ENCODE assay signal across 11 cellular contexts in the genomic region with DNA sequence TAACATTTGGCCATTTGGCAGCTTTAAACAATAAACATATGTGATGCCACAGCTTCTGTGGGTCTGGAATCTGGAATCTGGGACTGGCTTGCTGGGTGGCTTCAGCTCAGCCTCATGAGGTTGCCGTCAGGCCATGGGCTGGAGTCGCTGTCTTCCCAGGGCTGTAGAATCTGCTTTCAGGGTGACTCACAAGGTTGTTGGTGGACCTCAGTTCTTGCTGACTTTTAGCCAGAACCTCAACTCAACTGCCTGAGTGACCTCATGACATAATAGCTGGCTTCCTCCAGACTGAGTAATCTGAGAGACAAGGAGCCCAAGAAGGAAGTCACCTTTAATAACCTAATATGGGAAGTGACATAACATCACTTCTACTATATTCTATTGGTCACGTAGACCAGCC. TPM values are rescaled to one million over a fixed set of nuclear protein-coding genes. Genes with fewer than 3 reads are reported as not detected.
DNase-seq lines count a peak whose midpoint lies in the region; ATAC-seq, FAIRE-seq and TF ChIP-seq lines count a peak whose summit lies in the region.
"Had no signal": no experiment of that assay in that cellular context is flagged by ENCODE, and none has a peak within 500 bp of the region (broad histone marks: within the 10 kb centered on the region; RNA-seq: fewer than 3 reads in every experiment).

No MANE protein-coding gene starts in this region.

- no TSS peak for BruUV-seq in OCI-LY7 (replicated peaks; lab: Mats Ljungman, UMichigan)

- TF ChIP-seq POLR2A in H54 (IDR thresholded peaks at IDR 0.05; ENCODE audit: low read depth, low read length) = no peak

- CTCF ChIA-PET in OCI-LY7 (lab: Charles Lee; ENCODE audit: unreplicated experiment) = no interaction called here

- H3K36me3 ChIP-seq in OCI-LY7 (ENCODE audit: insufficient read depth, low read length) = peaks cover 60% of the 10 kb centered on the region

- intact Hi-C loops in OCI-LY7 (cut with micrococcal nuclease; ENCODE audit: unreplicated experiment) = no loop called here

- no peak overlapping the region for H2AFZ ChIP-seq in OCI-LY7 (ENCODE audit: low read length)

- DNase-seq in H54 (ENCODE audit: insufficient read length, low spot score) = peak; percentile 79
- peak; percentile 98 for DNase-seq in RPMI7951 (ENCODE audit: low read depth)
- DNase-seq in fibroblast of gingiva (ENCODE audit: low read depth) = peak; percentile 72
- peak; percentile 61 for DNase-seq in retinal pigment epithelial cell (ENCODE audit: low read depth)
- no peak for DNase-seq in NCI-H1105 treated with DMSO at 0.1 percent for 48 hours (lab: John Stamatoyannopoulos, UW)
- DNase-seq in NCI-H446 (lab: John Stamatoyannopoulos, UW) = no peak
- DNase-seq in OCI-LY7 (ENCODE audit: low spot score) = no peak
- DNase-seq: KBM-7; midbrain; stimulated activated CD4-positive, alpha-beta T cell treated with anti-CD3 and anti-CD28 coated beads, Interleukin-2, amount 100 ng/mL, for 24 hours had no signal

- ATAC-seq in GM18861 (IDR thresholded peaks at IDR 0.05; ENCODE audit: unreplicated experiment) = no peak

- no peaks in the 10 kb centered on the region for H3K9me2 ChIP-seq in OCI-LY7 (ENCODE audit: insufficient read depth, low read length)

- no peaks in the 10 kb centered on the region for H4K20me1 ChIP-seq in OCI-LY7 (ENCODE audit: insufficient read depth, low read length)

- H3K9me3 ChIP-seq in OCI-LY7 (ENCODE audit: low read length) = no peaks in the 10 kb centered on the region

- TF ChIP-seq CTCF in retinal pigment epithelial cell (conservative IDR thresholded peaks at IDR 0.05; ENCODE audit: low read depth, low read length) (no peak), OCI-LY7 (conservative IDR thresholded peaks at IDR 0.05; ENCODE audit: low read length) (no peak)

- H3K27ac ChIP-seq in OCI-LY7 (ENCODE audit: low read depth, low read length, poor library complexity, severe bottlenecking) = no peak overlapping the region

- H3K4me3 ChIP-seq in retinal pigment epithelial cell (ENCODE audit: low read length) (no peak overlapping the region), OCI-LY7 (ENCODE audit: low read depth, low read length, poor library complexity, severe bottlenecking) (no peak overlapping the region)

- no peaks in the 10 kb centered on the region for H3K79me2 ChIP-seq in OCI-LY7 (ENCODE audit: insufficient read depth, low read depth, low read length)

- FAIRE-seq in H54 (lab: Jason Lieb, UNC) = peak; percentile 99

- no peaks in the 10 kb centered on the region for H3K4me1 ChIP-seq in OCI-LY7 (ENCODE audit: insufficient read depth, low read length, poor library complexity, severe bottlenecking)

- no peak overlapping the region for H3K4me2 ChIP-seq in OCI-LY7 (ENCODE audit: low read length)

- POLR2A ChIA-PET in OCI-LY7 (lab: Charles Lee) = no interaction called here

RNA-seq across cellular contexts. Expression of a gene that starts 44.6 kb away (rescaled TPM):
- total RNA-seq in RPMI7951 (2014; rRNA removed; shearing (Covaris generic)) = 4.4 and 5.5 TPM in 2 replicates
- 4.5 and 5.0 TPM in 2 replicates for total RNA-seq in OCI-LY7 (2014; rRNA removed; shearing (Covaris generic))
- total RNA-seq in OCI-LY7 (2022) = 12.2 and 14.1 TPM in 2 replicates

Comparison
In these comparisons a context has a peak if more than half of its experiments do, and no peak if none do; other contexts are left out.
1. DNase-seq: peak in H54 (single experiment), RPMI7951 (single experiment), fibroblast of gingiva (single experiment) and retinal pigment epithelial cell (single experiment); none in NCI-H1105 treated with DMSO at 0.1 percent for 48 hours (single experiment), NCI-H446 (0 of 2) and OCI-LY7 (single experiment).